In the genomic region with DNA sequence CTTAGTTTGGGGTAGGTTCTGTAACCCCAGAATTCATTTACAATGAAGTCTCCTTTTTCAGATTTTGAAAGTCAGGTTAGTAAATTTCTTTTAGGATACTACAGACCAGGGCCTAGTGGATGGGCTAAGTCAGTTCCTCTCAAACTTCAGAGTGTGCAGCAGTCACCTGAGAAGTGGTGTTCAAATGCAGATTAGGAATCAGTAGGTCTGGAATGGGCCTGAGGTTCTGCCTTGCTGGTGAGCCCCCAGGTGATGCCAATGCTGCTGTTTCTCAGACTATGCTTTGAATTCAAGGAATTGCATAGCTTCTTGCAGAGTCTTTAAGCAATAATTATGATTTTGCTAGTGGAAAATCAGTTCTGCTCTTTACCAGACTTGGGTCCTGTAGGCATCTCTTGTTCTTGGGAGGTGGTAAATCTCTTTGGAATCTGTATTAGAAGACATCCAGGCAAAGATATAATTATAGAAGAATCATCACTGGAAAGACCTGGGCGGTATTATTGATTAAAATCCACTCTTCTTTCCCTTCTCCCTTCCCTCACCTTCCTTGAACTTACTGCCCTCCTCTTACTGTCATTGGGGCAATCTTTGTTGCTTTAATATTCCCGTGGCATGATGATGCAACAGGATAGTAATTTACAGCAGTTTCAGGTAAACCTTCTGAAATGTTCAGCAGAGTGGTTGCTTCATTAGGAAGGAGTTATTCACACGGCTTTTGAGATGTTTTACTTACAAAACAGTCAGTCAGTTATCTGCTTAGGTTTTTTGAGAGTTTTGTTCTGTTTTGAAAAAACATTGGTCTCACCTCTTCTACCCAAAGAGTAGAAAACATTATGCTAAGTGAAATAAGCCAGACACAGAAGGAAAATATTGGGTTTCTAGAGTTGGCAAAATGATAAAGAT, we compare ENCODE assay signal across 1 cellular context.
TF ChIP-seq lines count a peak whose summit lies in the region.

No MANE protein-coding gene starts in this region.

TF ChIP-seq in K562, 482 proteins besides CTCF, POLR2A, EP300 and RAD21 (continued from another document and continues in another):
- TF ChIP-seq, protein P1, sequence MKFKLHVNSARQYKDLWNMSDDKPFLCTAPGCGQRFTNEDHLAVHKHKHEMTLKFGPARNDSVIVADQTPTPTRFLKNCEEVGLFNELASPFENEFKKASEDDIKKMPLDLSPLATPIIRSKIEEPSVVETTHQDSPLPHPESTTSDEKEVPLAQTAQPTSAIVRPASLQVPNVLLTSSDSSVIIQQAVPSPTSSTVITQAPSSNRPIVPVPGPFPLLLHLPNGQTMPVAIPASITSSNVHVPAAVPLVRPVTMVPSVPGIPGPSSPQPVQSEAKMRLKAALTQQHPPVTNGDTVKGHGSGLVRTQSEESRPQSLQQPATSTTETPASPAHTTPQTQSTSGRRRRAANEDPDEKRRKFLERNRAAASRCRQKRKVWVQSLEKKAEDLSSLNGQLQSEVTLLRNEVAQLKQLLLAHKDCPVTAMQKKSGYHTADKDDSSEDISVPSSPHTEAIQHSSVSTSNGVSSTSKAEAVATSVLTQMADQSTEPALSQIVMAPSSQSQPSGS (CRISPR knock-in tag; IDR thresholded peaks at IDR 0.05): no peak
- TF ChIP-seq POLR2AphosphoS5 (IDR thresholded peaks at IDR 0.05; ENCODE audit: control insufficient read depth, insufficient read depth, low read depth, low read length) (no peak), CTBP1 (IDR thresholded peaks at IDR 0.05; ENCODE audit: borderline replicate concordance) (peak; percentile 74), XRCC4 (IDR thresholded peaks at IDR 0.05; ENCODE audit: extremely low read depth, insufficient read depth, insufficient read length) (no peak), MTA3 (IDR thresholded peaks at IDR 0.05; ENCODE audit: borderline replicate concordance) (no peak), PTTG1 (tag; IDR thresholded peaks at IDR 0.05; ENCODE audit: low read depth) (no peak), NR4A1 (CRISPR knock-in tag; IDR thresholded peaks at IDR 0.05) (no peak), NR4A1 (tag; IDR thresholded peaks at IDR 0.05) (peak; percentile 57; the same call in 1 of the 2 replicates), JUN (IDR thresholded peaks at IDR 0.05; ENCODE audit: borderline replicate concordance, low read depth, low read length) (peak; percentile 80), JUN (CRISPR knock-in tag; IDR thresholded peaks at IDR 0.05; ENCODE audit: borderline replicate concordance) (no peak), CSDE1 (IDR thresholded peaks at IDR 0.05) (no peak), SMAD4 (CRISPR knock-in tag; conservative IDR thresholded peaks at IDR 0.05) (peak; percentile 73), MAFF (IDR thresholded peaks at IDR 0.05; ENCODE audit: low read length) (no peak), XRCC3 (IDR thresholded peaks at IDR 0.05) (no peak), TBP (optimal IDR thresholded peaks at IDR 0.05; ENCODE audit: low read depth, low read length) (no peak), ZSCAN29 (IDR thresholded peaks at IDR 0.05) (no peak), SMARCC2 (IDR thresholded peaks at IDR 0.05; ENCODE audit: low read depth) (no peak)
- TF ChIP-seq, protein P2, sequence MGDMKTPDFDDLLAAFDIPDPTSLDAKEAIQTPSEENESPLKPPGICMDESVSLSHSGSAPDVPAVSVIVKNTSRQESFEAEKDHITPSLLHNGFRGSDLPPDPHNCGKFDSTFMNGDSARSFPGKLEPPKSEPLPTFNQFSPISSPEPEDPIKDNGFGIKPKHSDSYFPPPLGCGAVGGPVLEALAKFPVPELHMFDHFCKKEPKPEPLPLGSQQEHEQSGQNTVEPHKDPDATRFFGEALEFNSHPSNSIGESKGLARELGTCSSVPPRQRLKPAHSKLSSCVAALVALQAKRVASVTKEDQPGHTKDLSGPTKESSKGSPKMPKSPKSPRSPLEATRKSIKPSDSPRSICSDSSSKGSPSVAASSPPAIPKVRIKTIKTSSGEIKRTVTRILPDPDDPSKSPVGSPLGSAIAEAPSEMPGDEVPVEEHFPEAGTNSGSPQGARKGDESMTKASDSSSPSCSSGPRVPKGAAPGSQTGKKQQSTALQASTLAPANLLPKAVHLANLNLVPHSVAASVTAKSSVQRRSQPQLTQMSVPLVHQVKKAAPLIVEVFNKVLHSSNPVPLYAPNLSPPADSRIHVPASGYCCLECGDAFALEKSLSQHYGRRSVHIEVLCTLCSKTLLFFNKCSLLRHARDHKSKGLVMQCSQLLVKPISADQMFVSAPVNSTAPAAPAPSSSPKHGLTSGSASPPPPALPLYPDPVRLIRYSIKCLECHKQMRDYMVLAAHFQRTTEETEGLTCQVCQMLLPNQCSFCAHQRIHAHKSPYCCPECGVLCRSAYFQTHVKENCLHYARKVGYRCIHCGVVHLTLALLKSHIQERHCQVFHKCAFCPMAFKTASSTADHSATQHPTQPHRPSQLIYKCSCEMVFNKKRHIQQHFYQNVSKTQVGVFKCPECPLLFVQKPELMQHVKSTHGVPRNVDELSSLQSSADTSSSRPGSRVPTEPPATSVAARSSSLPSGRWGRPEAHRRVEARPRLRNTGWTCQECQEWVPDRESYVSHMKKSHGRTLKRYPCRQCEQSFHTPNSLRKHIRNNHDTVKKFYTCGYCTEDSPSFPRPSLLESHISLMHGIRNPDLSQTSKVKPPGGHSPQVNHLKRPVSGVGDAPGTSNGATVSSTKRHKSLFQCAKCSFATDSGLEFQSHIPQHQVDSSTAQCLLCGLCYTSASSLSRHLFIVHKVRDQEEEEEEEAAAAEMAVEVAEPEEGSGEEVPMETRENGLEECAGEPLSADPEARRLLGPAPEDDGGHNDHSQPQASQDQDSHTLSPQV (IDR thresholded peaks at IDR 0.05): peak; percentile 73; the same call in 1 of the 2 replicates
- TF ChIP-seq, protein P3, sequence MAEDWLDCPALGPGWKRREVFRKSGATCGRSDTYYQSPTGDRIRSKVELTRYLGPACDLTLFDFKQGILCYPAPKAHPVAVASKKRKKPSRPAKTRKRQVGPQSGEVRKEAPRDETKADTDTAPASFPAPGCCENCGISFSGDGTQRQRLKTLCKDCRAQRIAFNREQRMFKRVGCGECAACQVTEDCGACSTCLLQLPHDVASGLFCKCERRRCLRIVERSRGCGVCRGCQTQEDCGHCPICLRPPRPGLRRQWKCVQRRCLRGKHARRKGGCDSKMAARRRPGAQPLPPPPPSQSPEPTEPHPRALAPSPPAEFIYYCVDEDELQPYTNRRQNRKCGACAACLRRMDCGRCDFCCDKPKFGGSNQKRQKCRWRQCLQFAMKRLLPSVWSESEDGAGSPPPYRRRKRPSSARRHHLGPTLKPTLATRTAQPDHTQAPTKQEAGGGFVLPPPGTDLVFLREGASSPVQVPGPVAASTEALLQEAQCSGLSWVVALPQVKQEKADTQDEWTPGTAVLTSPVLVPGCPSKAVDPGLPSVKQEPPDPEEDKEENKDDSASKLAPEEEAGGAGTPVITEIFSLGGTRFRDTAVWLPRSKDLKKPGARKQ (CRISPR knock-in tag; IDR thresholded peaks at IDR 0.05): no peak
- TF ChIP-seq, protein P4, sequence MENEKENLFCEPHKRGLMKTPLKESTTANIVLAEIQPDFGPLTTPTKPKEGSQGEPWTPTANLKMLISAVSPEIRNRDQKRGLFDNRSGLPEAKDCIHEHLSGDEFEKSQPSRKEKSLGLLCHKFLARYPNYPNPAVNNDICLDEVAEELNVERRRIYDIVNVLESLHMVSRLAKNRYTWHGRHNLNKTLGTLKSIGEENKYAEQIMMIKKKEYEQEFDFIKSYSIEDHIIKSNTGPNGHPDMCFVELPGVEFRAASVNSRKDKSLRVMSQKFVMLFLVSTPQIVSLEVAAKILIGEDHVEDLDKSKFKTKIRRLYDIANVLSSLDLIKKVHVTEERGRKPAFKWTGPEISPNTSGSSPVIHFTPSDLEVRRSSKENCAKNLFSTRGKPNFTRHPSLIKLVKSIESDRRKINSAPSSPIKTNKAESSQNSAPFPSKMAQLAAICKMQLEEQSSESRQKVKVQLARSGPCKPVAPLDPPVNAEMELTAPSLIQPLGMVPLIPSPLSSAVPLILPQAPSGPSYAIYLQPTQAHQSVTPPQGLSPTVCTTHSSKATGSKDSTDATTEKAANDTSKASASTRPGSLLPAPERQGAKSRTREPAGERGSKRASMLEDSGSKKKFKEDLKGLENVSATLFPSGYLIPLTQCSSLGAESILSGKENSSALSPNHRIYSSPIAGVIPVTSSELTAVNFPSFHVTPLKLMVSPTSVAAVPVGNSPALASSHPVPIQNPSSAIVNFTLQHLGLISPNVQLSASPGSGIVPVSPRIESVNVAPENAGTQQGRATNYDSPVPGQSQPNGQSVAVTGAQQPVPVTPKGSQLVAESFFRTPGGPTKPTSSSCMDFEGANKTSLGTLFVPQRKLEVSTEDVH (IDR thresholded peaks at IDR 0.05; ENCODE audit: low read depth, partially characterized antibody): no peak
- TF ChIP-seq, protein P5, sequence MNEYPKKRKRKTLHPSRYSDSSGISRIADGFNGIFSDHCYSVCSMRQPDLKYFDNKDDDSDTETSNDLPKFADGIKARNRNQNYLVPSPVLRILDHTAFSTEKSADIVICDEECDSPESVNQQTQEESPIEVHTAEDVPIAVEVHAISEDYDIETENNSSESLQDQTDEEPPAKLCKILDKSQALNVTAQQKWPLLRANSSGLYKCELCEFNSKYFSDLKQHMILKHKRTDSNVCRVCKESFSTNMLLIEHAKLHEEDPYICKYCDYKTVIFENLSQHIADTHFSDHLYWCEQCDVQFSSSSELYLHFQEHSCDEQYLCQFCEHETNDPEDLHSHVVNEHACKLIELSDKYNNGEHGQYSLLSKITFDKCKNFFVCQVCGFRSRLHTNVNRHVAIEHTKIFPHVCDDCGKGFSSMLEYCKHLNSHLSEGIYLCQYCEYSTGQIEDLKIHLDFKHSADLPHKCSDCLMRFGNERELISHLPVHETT (CRISPR knock-in tag; conservative IDR thresholded peaks at IDR 0.05 in 1 of 2, IDR thresholded peaks at IDR 0.05 in 1 of 2): no peak
- TF ChIP-seq, protein P6, sequence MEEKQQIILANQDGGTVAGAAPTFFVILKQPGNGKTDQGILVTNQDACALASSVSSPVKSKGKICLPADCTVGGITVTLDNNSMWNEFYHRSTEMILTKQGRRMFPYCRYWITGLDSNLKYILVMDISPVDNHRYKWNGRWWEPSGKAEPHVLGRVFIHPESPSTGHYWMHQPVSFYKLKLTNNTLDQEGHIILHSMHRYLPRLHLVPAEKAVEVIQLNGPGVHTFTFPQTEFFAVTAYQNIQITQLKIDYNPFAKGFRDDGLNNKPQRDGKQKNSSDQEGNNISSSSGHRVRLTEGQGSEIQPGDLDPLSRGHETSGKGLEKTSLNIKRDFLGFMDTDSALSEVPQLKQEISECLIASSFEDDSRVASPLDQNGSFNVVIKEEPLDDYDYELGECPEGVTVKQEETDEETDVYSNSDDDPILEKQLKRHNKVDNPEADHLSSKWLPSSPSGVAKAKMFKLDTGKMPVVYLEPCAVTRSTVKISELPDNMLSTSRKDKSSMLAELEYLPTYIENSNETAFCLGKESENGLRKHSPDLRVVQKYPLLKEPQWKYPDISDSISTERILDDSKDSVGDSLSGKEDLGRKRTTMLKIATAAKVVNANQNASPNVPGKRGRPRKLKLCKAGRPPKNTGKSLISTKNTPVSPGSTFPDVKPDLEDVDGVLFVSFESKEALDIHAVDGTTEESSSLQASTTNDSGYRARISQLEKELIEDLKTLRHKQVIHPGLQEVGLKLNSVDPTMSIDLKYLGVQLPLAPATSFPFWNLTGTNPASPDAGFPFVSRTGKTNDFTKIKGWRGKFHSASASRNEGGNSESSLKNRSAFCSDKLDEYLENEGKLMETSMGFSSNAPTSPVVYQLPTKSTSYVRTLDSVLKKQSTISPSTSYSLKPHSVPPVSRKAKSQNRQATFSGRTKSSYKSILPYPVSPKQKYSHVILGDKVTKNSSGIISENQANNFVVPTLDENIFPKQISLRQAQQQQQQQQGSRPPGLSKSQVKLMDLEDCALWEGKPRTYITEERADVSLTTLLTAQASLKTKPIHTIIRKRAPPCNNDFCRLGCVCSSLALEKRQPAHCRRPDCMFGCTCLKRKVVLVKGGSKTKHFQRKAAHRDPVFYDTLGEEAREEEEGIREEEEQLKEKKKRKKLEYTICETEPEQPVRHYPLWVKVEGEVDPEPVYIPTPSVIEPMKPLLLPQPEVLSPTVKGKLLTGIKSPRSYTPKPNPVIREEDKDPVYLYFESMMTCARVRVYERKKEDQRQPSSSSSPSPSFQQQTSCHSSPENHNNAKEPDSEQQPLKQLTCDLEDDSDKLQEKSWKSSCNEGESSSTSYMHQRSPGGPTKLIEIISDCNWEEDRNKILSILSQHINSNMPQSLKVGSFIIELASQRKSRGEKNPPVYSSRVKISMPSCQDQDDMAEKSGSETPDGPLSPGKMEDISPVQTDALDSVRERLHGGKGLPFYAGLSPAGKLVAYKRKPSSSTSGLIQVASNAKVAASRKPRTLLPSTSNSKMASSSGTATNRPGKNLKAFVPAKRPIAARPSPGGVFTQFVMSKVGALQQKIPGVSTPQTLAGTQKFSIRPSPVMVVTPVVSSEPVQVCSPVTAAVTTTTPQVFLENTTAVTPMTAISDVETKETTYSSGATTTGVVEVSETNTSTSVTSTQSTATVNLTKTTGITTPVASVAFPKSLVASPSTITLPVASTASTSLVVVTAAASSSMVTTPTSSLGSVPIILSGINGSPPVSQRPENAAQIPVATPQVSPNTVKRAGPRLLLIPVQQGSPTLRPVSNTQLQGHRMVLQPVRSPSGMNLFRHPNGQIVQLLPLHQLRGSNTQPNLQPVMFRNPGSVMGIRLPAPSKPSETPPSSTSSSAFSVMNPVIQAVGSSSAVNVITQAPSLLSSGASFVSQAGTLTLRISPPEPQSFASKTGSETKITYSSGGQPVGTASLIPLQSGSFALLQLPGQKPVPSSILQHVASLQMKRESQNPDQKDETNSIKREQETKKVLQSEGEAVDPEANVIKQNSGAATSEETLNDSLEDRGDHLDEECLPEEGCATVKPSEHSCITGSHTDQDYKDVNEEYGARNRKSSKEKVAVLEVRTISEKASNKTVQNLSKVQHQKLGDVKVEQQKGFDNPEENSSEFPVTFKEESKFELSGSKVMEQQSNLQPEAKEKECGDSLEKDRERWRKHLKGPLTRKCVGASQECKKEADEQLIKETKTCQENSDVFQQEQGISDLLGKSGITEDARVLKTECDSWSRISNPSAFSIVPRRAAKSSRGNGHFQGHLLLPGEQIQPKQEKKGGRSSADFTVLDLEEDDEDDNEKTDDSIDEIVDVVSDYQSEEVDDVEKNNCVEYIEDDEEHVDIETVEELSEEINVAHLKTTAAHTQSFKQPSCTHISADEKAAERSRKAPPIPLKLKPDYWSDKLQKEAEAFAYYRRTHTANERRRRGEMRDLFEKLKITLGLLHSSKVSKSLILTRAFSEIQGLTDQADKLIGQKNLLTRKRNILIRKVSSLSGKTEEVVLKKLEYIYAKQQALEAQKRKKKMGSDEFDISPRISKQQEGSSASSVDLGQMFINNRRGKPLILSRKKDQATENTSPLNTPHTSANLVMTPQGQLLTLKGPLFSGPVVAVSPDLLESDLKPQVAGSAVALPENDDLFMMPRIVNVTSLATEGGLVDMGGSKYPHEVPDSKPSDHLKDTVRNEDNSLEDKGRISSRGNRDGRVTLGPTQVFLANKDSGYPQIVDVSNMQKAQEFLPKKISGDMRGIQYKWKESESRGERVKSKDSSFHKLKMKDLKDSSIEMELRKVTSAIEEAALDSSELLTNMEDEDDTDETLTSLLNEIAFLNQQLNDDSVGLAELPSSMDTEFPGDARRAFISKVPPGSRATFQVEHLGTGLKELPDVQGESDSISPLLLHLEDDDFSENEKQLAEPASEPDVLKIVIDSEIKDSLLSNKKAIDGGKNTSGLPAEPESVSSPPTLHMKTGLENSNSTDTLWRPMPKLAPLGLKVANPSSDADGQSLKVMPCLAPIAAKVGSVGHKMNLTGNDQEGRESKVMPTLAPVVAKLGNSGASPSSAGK (IDR thresholded peaks at IDR 0.05): no peak; the same call in 1 of the 2 replicates
